In genomic region chr10:79502561-79503309, GRCh38 we compare ENCODE assay signal across 9 cellular contexts. TPM values are rescaled to one million over a fixed set of nuclear protein-coding genes. Genes with fewer than 3 reads are reported as not detected.
DNase-seq lines count a peak whose midpoint lies in the region; ATAC-seq and TF ChIP-seq lines count a peak whose summit lies in the region.
"Had no signal": no experiment of that assay in that cellular context is flagged by ENCODE, and none has a peak within 500 bp of the region (broad histone marks: within the 10 kb centered on the region; RNA-seq: fewer than 3 reads in every experiment).

No MANE protein-coding gene starts in this region.

- in situ Hi-C loops in KBM-7 (cut with MboI; ENCODE audit: low pct_unique_long_range_greater_than_20kb, low sequenced_read_pairs) = no loop called here

- ATAC-seq in HG03460 (IDR thresholded peaks at IDR 0.05; ENCODE audit: unreplicated experiment) = no peak
- ATAC-seq in GM19452 (IDR thresholded peaks at IDR 0.05; ENCODE audit: unreplicated experiment) = no peak
- ATAC-seq in HG02884 (IDR thresholded peaks at IDR 0.05; ENCODE audit: unreplicated experiment) = no peak

- H2AFZ ChIP-seq in neuron (ENCODE audit: low read depth, low read length) = peak overlapping the region; percentile 16

- no peak overlapping the region for H3K4me3 ChIP-seq in neuron (ENCODE audit: low read length)
- no peak overlapping the region for H3K4me3 ChIP-seq in spleen

- no peak for TF ChIP-seq POLR2A in spleen (IDR thresholded peaks at IDR 0.05)

- H3K4me1 ChIP-seq in neuron (ENCODE audit: insufficient read depth, low read length) (peaks cover 6% of the 10 kb centered on the region), spleen (no peaks in the 10 kb centered on the region)

- peak in 1 of 11 experiments; percentile 12 for TF ChIP-seq CTCF in spleen (IDR thresholded peaks at IDR 0.05 in 8 of 11, conservative IDR thresholded peaks at IDR 0.05 in 3 of 11)

- intact Hi-C loops in spleen (cut with DNase I; ENCODE audit: low total_unique reads) = no loop called here

- H3K36me3 ChIP-seq in neuron (ENCODE audit: insufficient read depth, low read length) (no peaks in the 10 kb centered on the region), spleen (no peaks in the 10 kb centered on the region)

- H3K9me3 ChIP-seq in neuron (ENCODE audit: low read length) (no peaks in the 10 kb centered on the region), spleen (no peaks in the 10 kb centered on the region)

- H3K27ac ChIP-seq in spleen = no peak overlapping the region

- DNase-seq in D341Med (ENCODE audit: low spot score) (peak; percentile 38), KBM-7 (peak; percentile 14), ecto neural progenitor cell (ENCODE audit: low spot score) (peak; percentile 69), spleen (no peak)

- H3K27me3 ChIP-seq in neuron (ENCODE audit: insufficient read depth, low read length) (no peaks in the 10 kb centered on the region), spleen (replicated peaks in 1 of 7) (peaks cover 0 to 37% (median 0%) of the 10 kb centered on the region in 7 donors)

- WGBS in spleen, 5 donors = 48 to 67% (median 59%) methylated on average over 6 to 7 of the region's 7 CpGs

RNA-seq across cellular contexts. Expression of gene EIF5AL1, which starts 9.6 kb away (rescaled TPM):
- total RNA-seq in spleen = under 1 TPM in 6 of 7 donors, not detected in 1; 0.10 to 0.36 (median 0.18) TPM
- polyA plus RNA-seq in spleen = under 1 TPM; 0.45 to 0.80 (median 0.64) TPM

RNA-seq across cellular contexts. Expression of gene ZCCHC24, which starts 57.3 kb away (rescaled TPM):
- total RNA-seq in spleen = 10 to 100 TPM; 12.6 to 34.1 (median 27.1) TPM
- polyA plus RNA-seq in spleen = 10 to 100 TPM in 1 of 3 donors, 1 to 10 TPM in 2; 4.9 to 11.8 (median 5.8) TPM

RNA-seq across cellular contexts. Expression of gene SFTPA2, which starts 57.5 kb away (rescaled TPM):
- 1 to 10 TPM in 1 of 7 donors, under 1 TPM in 1, not detected in 5; 0.39 to 2.9 TPM for total RNA-seq in spleen
- polyA plus RNA-seq in spleen = 1 to 10 TPM in 1 of 3 donors, under 1 TPM in 2; 0.54 to 5.7 (median 0.99) TPM
- total RNA-seq: endothelial cell of umbilical vein had no signal
- polyA plus RNA-seq: endothelial cell of umbilical vein had no signal
